ENCODE assay signal across 10 cellular contexts in the genomic region with DNA sequence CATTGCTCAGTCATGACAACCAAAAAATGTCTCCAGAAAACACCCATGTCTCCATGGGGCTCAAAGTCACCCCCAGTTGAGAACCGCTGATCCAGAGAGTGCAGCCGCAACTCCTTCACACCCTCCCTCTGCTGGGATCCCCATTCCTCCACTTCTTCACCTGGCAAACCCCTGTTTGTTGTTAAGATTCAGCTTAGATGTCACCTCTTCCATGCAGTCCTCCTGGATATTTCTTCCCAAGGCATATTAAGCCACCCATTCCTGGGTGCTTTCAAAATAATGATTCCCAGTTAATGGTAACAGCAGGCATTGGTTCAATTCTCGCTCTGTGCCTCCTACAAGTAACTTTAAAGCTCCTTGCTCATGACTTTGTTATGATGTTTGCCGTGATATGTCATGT. TPM values are rescaled to one million over a fixed set of nuclear protein-coding genes. Genes with fewer than 3 reads are reported as not detected.
"Had no signal": no experiment of that assay in that cellular context is flagged by ENCODE, and none has a peak within 500 bp of the region (broad histone marks: within the 10 kb centered on the region; RNA-seq: fewer than 3 reads in every experiment).

No MANE protein-coding gene starts in this region.

- H3K4me1 ChIP-seq: HAP-1 had no signal

- H2AFZ ChIP-seq: GM23248 had no signal

- H3K4me2 ChIP-seq: KMS-11 had no signal

- H3K36me3 ChIP-seq: HAP-1 had no signal

- DNase-seq: GM23248, GOT3, H7, IMR-90, KBM-7 had no signal

- H3K9me3 ChIP-seq: HAP-1 had no signal

- H3K9ac ChIP-seq: GM23248, KMS-11 had no signal

- H3K27ac ChIP-seq: GM23248, HL-60, KMS-11 had no signal

- H3K4me3 ChIP-seq: GM23248, HAP-1 had no signal

RNA-seq across cellular contexts. Expression of a gene that starts 4.0 kb away (rescaled TPM):
- total RNA-seq: GM23248, H4, H7, HT1080, IMR-90 had no signal
- polyA plus RNA-seq: GM23248, IMR-90 had no signal

RNA-seq across cellular contexts. Expression of a gene that starts 24.0 kb away (rescaled TPM):
- total RNA-seq: GM23248, H4, H7, HT1080, IMR-90 had no signal
- polyA plus RNA-seq: GM23248, IMR-90 had no signal
